ENCODE assay signal across 17 cellular contexts in genomic region chr11:129447654-129448239, GRCh38.
"Had no signal": no experiment of that assay in that cellular context is flagged by ENCODE, and none has a peak within 500 bp of the region (broad histone marks: within the 10 kb centered on the region; RNA-seq: fewer than 3 reads in every experiment).

No MANE protein-coding gene starts in this region.

- ATAC-seq: heart left ventricle; left colon; mucosa of descending colon; naive thymus-derived CD8-positive, alpha-beta T cell; sciatic nerve had no signal

- H3K27ac Mint-ChIP-seq: endodermal cell; naive thymus-derived CD8-positive, alpha-beta T cell had no signal

- H3K27me3 ChIP-seq: heart left ventricle, suprapubic skin, thyroid gland, upper lobe of left lung, uterus had no signal

- H3K4me3 ChIP-seq: coronary artery, heart left ventricle, mucosa of descending colon, suprapubic skin, thyroid gland, upper lobe of left lung, uterus had no signal

- H3K36me3 ChIP-seq: heart left ventricle, suprapubic skin, thyroid gland, upper lobe of left lung, uterus had no signal

- H3K27ac ChIP-seq: coronary artery, heart left ventricle, thyroid gland, upper lobe of left lung, uterus had no signal

- DNase-seq: effector CD4-positive, alpha-beta T cell; endodermal cell; foreskin melanocyte; heart left ventricle; hippocampal formation; left colon; mucosa of descending colon; naive thymus-derived CD8-positive, alpha-beta T cell; stimulated activated CD4-positive, alpha-beta T cell treated with anti-CD3 and anti-CD28 coated beads, Interleukin-2, amount 100 ng/mL, for 24 hours; stimulated activated CD4-positive, alpha-beta T cell treated with anti-CD3 and anti-CD28 coated beads, Interleukin-4, amount 100 ng/mL, for 4 hours; stimulated activated naive CD4-positive, alpha-beta T cell; thyroid gland; upper lobe of left lung; uterus had no signal

- H3K4me1 ChIP-seq: heart left ventricle, thyroid gland, upper lobe of left lung, uterus had no signal

- H3K4me3 Mint-ChIP-seq: endodermal cell; naive thymus-derived CD8-positive, alpha-beta T cell had no signal
